Comparison of ENCODE assay signal across 9 cellular contexts in the genomic region with DNA sequence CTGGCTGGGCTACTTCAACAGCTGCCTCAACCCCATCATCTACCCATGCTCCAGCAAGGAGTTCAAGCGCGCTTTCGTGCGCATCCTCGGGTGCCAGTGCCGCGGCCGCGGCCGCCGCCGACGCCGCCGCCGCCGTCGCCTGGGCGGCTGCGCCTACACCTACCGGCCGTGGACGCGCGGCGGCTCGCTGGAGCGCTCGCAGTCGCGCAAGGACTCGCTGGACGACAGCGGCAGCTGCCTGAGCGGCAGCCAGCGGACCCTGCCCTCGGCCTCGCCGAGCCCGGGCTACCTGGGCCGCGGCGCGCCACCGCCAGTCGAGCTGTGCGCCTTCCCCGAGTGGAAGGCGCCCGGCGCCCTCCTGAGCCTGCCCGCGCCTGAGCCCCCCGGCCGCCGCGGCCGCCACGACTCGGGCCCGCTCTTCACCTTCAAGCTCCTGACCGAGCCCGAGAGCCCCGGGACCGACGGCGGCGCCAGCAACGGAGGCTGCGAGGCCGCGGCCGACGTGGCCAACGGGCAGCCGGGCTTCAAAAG. TPM values are rescaled to one million over a fixed set of nuclear protein-coding genes. Genes with fewer than 3 reads are reported as not detected.
DNase-seq lines count a peak whose midpoint lies in the region; ATAC-seq and TF ChIP-seq lines count a peak whose summit lies in the region.
"Had no signal": no experiment of that assay in that cellular context is flagged by ENCODE, and none has a peak within 500 bp of the region (broad histone marks: within the 10 kb centered on the region; RNA-seq: fewer than 3 reads in every experiment).

No MANE protein-coding gene starts in this region.

- no peak overlapping the region for H3K27ac Mint-ChIP-seq in naive B cell

- H3K27ac ChIP-seq in BLaER1 = no peak overlapping the region
- no peak overlapping the region for H3K27ac ChIP-seq in foreskin keratinocyte

- H3K27me3 ChIP-seq in BLaER1 = peaks cover 51% of the 10 kb centered on the region
- H3K27me3 ChIP-seq in foreskin keratinocyte = peaks cover 42% of the 10 kb centered on the region
- peaks cover 40% of the 10 kb centered on the region for H3K27me3 ChIP-seq in HAP-1 (ENCODE audit: low read depth)

- peaks cover 64 to 70% (median 65%) of the 10 kb centered on the region in 3 donors for H3K27me3 Mint-ChIP-seq in naive B cell

- no peaks in the 10 kb centered on the region for H3K36me3 Mint-ChIP-seq in naive B cell

- peak; percentile 72 for ATAC-seq in foreskin keratinocyte
- ATAC-seq in naive B cell (ENCODE audit: low read depth in 2 of 2) = peak; percentile 25 to 37
- no peak for ATAC-seq in HG03520 (IDR thresholded peaks at IDR 0.05; ENCODE audit: unreplicated experiment)

- H3K9ac ChIP-seq in BLaER1 = no peak overlapping the region

- H3K4me3 ChIP-seq in BLaER1 = peak overlapping the region; percentile 59
- no peak overlapping the region for H3K4me3 ChIP-seq in HAP-1

- peak overlapping the region in 7 of 8 donors; percentile 31 to 76 (median 67) for H3K4me3 Mint-ChIP-seq in naive B cell

- H3K4me1 Mint-ChIP-seq in naive B cell = peaks cover 11 to 17% (median 15%) of the 10 kb centered on the region in 3 donors

- H3K9me3 ChIP-seq in BLaER1 (peaks cover 15% of the 10 kb centered on the region), HAP-1 (no peaks in the 10 kb centered on the region)

- H3K4me1 ChIP-seq in BLaER1 (no peaks in the 10 kb centered on the region), foreskin keratinocyte (peaks cover 3% of the 10 kb centered on the region), HAP-1 (no peaks in the 10 kb centered on the region)

- peak; percentile 2 for TF ChIP-seq CTCF in foreskin keratinocyte (conservative IDR thresholded peaks at IDR 0.05)

- H4K20me1 ChIP-seq in BLaER1 = no peaks in the 10 kb centered on the region; the same call in 1 of the 2 replicates

- H3K36me3 ChIP-seq in BLaER1 (no peaks in the 10 kb centered on the region), HAP-1 (replicated peaks) (no peaks in the 10 kb centered on the region)

- peak; percentile 80 for DNase-seq in NCI-H748 (lab: John Stamatoyannopoulos, UW; ENCODE audit: unreplicated experiment)
- no peak for DNase-seq in foreskin keratinocyte
- DNase-seq in naive B cell = no peak
- no peak for DNase-seq in foreskin melanocyte
- no peak for DNase-seq in activated naive CD4-positive, alpha-beta T cell treated with Interleukin-2 at 50 U/mL for 16 hours
- DNase-seq in HAP-1 (ENCODE audit: low spot score in 2 of 2) = no peak
- DNase-seq: MV-4-11 had no signal

- peak overlapping the region; percentile 69 for H3K4me2 ChIP-seq in BLaER1

- no peaks in the 10 kb centered on the region for H3K9me3 Mint-ChIP-seq in naive B cell

- in situ Hi-C loops in HAP-1 (cut with MboI; ENCODE audit: low sequenced_read_pairs) = no loop called here

RNA-seq across cellular contexts. Expression of a gene that starts 36.9 kb away (rescaled TPM):
- 48.8 and 53.1 TPM in 2 replicates for total RNA-seq in foreskin keratinocyte
- polyA plus RNA-seq in foreskin keratinocyte (50.4 and 56.8 TPM in 2 replicates), naive B cell (ENCODE audit: low read depth in 6 of 6) (100 to 1,000 TPM in 2 of 6 donors, 10 to 100 TPM in 4; 85.2 to 153 (median 96.7) TPM)

RNA-seq across cellular contexts. Expression of a gene that starts 55.7 kb away (rescaled TPM):
- 0.11 TPM in 1 of 2 replicates, not detected in the other for total RNA-seq in foreskin keratinocyte
- polyA plus RNA-seq in foreskin keratinocyte = 0.07 TPM in 1 of 2 replicates, not detected in the other
- polyA plus RNA-seq in naive B cell (ENCODE audit: low read depth in 6 of 6) = not detected
